ENCODE assay signal across 23 cellular contexts in the genomic region with DNA sequence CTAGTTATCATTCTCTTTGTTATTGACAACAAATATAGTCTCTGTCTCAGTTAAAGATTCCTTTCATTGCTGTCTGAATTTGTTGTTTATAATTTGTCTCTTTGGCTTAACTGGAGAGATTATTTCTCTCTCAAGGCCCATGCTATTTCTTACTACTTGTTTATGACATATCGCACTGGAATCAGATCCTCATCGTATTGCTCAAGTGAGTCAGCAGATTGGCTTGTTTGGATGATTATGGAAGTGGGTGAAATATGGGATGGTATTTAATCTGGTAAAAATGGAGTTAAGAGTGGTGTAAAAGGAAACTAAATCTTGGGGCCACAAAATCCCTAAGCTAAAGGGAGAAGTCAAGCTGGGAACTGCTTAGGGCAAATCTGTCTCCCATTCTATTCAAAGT.
DNase-seq lines count a peak whose midpoint lies in the region; TF ChIP-seq lines count a peak whose summit lies in the region.
"Had no signal": no experiment of that assay in that cellular context is flagged by ENCODE, and none has a peak within 500 bp of the region (broad histone marks: within the 10 kb centered on the region; RNA-seq: fewer than 3 reads in every experiment).

No MANE protein-coding gene starts in this region.

- no peaks in the 10 kb centered on the region for H3K27me3 ChIP-seq in ovary
- H3K27me3 ChIP-seq: BLaER1 treated with 17β-estradiol and CSF1 and Interleukin-3, amounts not matched to agents 10 nM and 100 nM; breast epithelium; hepatocyte; vagina had no signal

- DNase-seq in ELR (ENCODE audit: low read depth) = peak; percentile 91
- peak; percentile 59 for DNase-seq in M059J (ENCODE audit: low read depth)
- peak; percentile 4 to 71 for DNase-seq in cardiac fibroblast (ENCODE audit: low read depth in 2 of 2)
- peak; percentile 55 for DNase-seq in retinal pigment epithelial cell (ENCODE audit: low read depth)
- no peak for DNase-seq in ovary
- no peak for DNase-seq in NCI-H774 (lab: John Stamatoyannopoulos, UW)
- no peak for DNase-seq in mesenteric fat pad (ENCODE audit: low spot score)
- DNase-seq: activated CD4-positive, alpha-beta T cell treated with anti-CD3 and anti-CD28 coated beads, Interleukin-2, amount 50 U/mL, for 48 hours; activated naive CD4-positive, alpha-beta T cell treated with anti-CD3 and anti-CD28 coated beads, Interleukin-2, amount 10 ng/mL, durations not matched to agents 7 days and 5 days; activated T-cell treated with anti-CD3 and anti-CD28 coated beads for 4 hours; DMS 273 treated with DMSO at 0.1 percent for 48 hours; islet precursor cell; natural killer cell; NCI-H187; NCI-H446 treated with DMSO at 0.1 percent for 48 hours; SHP77; small intestine; stimulated activated CD4-positive, alpha-beta T cell treated with anti-CD3 and anti-CD28 coated beads, Interleukin-4, amount 100 ng/mL, for 24 hours had no signal

- TF ChIP-seq CTCF in cardiac fibroblast (IDR thresholded peaks at IDR 0.05; ENCODE audit: low read depth, low read length) (no peak), retinal pigment epithelial cell (conservative IDR thresholded peaks at IDR 0.05; ENCODE audit: low read depth, low read length) (no peak), ovary (IDR thresholded peaks at IDR 0.05) (no peak)

- WGBS in ovary, 3 donors = 49 to 65% (median 49%) methylated on average over 2 of the region's 2 CpGs

- H3K27ac ChIP-seq in ovary = no peak overlapping the region
- H3K27ac ChIP-seq: BLaER1 treated with 17β-estradiol and CSF1 and Interleukin-3, amounts not matched to agents 10 nM and 100 nM; breast epithelium; hepatocyte; vagina; VCaP had no signal

- no peak overlapping the region for H3K4me3 ChIP-seq in cardiac fibroblast (replicated peaks in 1 of 2; ENCODE audit: low read depth in 2 of 2, low read length in 2 of 2)
- H3K4me3 ChIP-seq in retinal pigment epithelial cell (ENCODE audit: low read length) = no peak overlapping the region
- H3K4me3 ChIP-seq in ovary = no peak overlapping the region
- H3K4me3 ChIP-seq: BLaER1 treated with 17β-estradiol and CSF1 and Interleukin-3, amounts not matched to agents 10 nM and 100 nM; breast epithelium; hepatocyte; vagina had no signal

- H3K9me3 ChIP-seq in ovary = no peaks in the 10 kb centered on the region
- H3K9me3 ChIP-seq: breast epithelium, vagina had no signal

- no peaks in the 10 kb centered on the region for H3K4me1 ChIP-seq in ovary (ENCODE audit: insufficient read depth)
- H3K4me1 ChIP-seq: breast epithelium, vagina had no signal

- intact Hi-C loops in ovary (cut with DNase I) = no loop called here

- no peak for TF ChIP-seq EP300 in ovary (IDR thresholded peaks at IDR 0.05)

- H3K36me3 ChIP-seq in ovary = no peaks in the 10 kb centered on the region
- H3K36me3 ChIP-seq: BLaER1 treated with 17β-estradiol and CSF1 and Interleukin-3, amounts not matched to agents 10 nM and 100 nM; breast epithelium; vagina had no signal

- no peak for TF ChIP-seq POLR2A in ovary (IDR thresholded peaks at IDR 0.05)

Comparison
In these comparisons a context has a peak if more than half of its experiments do, and no peak if none do; other contexts are left out.
1. DNase-seq: peak in ELR (single experiment), M059J (single experiment), cardiac fibroblast (2 of 2) and retinal pigment epithelial cell (single experiment); none in ovary (0 of 5), NCI-H774 (single experiment) and mesenteric fat pad (single experiment).